Comparison of ENCODE assay signal across 1 cellular context in the genomic region with DNA sequence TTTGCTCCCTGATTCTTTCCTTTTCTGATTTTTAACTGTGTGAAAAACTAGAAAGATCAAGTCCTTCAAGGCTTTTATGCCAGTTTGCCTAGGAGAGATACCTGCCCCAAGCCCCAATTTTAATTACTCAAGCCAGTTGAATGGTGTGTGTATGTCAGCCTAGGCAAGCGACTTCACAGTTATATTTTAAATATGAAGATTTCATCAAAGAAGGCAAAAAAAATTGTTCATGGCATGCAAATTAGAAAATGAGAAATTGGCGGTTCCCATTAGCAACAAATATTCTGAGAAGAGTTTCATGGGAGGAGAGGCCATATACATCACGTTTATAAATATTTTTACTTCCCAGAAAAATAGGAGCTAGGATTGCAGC.
TF ChIP-seq lines count a peak whose summit lies in the region.

No MANE protein-coding gene starts in this region.

TF ChIP-seq in HepG2, 621 proteins besides CTCF, POLR2A, EP300 and RAD21:
- TF ChIP-seq, protein P1, sequence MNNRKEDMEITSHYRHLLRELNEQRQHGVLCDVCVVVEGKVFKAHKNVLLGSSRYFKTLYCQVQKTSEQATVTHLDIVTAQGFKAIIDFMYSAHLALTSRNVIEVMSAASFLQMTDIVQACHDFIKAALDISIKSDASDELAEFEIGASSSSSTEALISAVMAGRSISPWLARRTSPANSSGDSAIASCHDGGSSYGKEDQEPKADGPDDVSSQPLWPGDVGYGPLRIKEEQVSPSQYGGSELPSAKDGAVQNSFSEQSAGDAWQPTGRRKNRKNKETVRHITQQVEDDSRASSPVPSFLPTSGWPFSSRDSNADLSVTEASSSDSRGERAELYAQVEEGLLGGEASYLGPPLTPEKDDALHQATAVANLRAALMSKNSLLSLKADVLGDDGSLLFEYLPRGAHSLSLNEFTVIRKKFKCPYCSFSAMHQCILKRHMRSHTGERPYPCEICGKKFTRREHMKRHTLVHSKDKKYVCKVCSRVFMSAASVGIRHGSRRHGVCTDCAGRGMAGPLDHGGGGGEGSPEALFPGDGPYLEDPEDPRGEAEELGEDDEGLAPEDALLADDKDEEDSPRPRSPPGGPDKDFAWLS (CRISPR knock-in tag; IDR thresholded peaks at IDR 0.05; ENCODE audit: borderline replicate concordance): no peak
- TF ChIP-seq CBX2 (IDR thresholded peaks at IDR 0.05; ENCODE audit: low read depth, low read length): peak; percentile 82; the same call in 1 of the 2 replicates
- no peak for TF ChIP-seq CBX2 (CRISPR knock-in tag; IDR thresholded peaks at IDR 0.05; ENCODE audit: low read depth)
TF ChIP-seq in HepG2: peak in this region for 1.
